ENCODE assay signal across 22 cellular contexts in genomic region chr10:26423722-26424121, GRCh38. TPM values are rescaled to one million over a fixed set of nuclear protein-coding genes. Genes with fewer than 3 reads are reported as not detected.
"Had no signal": no experiment of that assay in that cellular context is flagged by ENCODE, and none has a peak within 500 bp of the region (broad histone marks: within the 10 kb centered on the region; RNA-seq: fewer than 3 reads in every experiment).

No MANE protein-coding gene starts in this region.

- H3K4me1 ChIP-seq: psoas muscle had no signal

- H3K27me3 Mint-ChIP-seq: activated CD8-positive, alpha-beta memory T cell treated with anti-CD3 and anti-CD28 coated beads, Interleukin-2, amount 10 ng/mL, durations not matched to agents 7 days and 5 days; activated naive CD8-positive, alpha-beta T cell had no signal

- H3K9me3 Mint-ChIP-seq: activated CD4-positive, alpha-beta memory T cell treated with anti-CD3 and anti-CD28 coated beads, Interleukin-2, amount 10 ng/mL, durations not matched to agents 7 days and 5 days; neural crest cell; stimulated activated effector memory CD8-positive, alpha-beta T cell treated with anti-CD3 and anti-CD28 coated beads, Interleukin-12 subunit alpha, Interleukin-12 subunit beta, amount 100 ng/mL, for 72 hours had no signal

- H3K9me3 ChIP-seq: psoas muscle had no signal

- H3K4me1 Mint-ChIP-seq: activated CD4-positive, alpha-beta memory T cell treated with anti-CD3 and anti-CD28 coated beads, Interleukin-2, amount 10 ng/mL, durations not matched to agents 7 days and 5 days; activated CD8-positive, alpha-beta memory T cell treated with anti-CD3 and anti-CD28 coated beads, Interleukin-2, amount 10 ng/mL, durations not matched to agents 7 days and 5 days; mesothelial cell of epicardium; neural crest cell; stimulated activated effector memory CD8-positive, alpha-beta T cell treated with anti-CD3 and anti-CD28 coated beads, Interleukin-12 subunit alpha, Interleukin-12 subunit beta, amount 100 ng/mL, for 72 hours had no signal

- DNase-seq: activated CD4-positive, alpha-beta memory T cell treated with anti-CD3 and anti-CD28 coated beads, Interleukin-2, amount 10 ng/mL, durations not matched to agents 7 days and 5 days; activated CD4-positive, alpha-beta T cell treated with anti-CD3 and anti-CD28 coated beads for 48 hours; activated CD4-positive, CD25-positive, alpha-beta regulatory T cell; activated CD8-positive, alpha-beta memory T cell treated with anti-CD3 and anti-CD28 coated beads, Interleukin-2, amount 10 ng/mL, durations not matched to agents 7 days and 5 days; cerebellar nuclear complex; cortex of kidney; erythroblast; head of caudate nucleus; kidney; psoas muscle; right cardiac atrium; small intestine; stimulated activated CD4-positive, alpha-beta T cell treated with anti-CD3 and anti-CD28 coated beads, Interleukin-4, amount 100 ng/mL, for 24 hours; T-helper 9 cell had no signal

- H3K27ac Mint-ChIP-seq: activated CD4-positive, alpha-beta memory T cell treated with anti-CD3 and anti-CD28 coated beads, Interleukin-2, amount 10 ng/mL, durations not matched to agents 7 days and 5 days; activated CD8-positive, alpha-beta memory T cell treated with anti-CD3 and anti-CD28 coated beads, Interleukin-2, amount 10 ng/mL, durations not matched to agents 7 days and 5 days; activated naive CD8-positive, alpha-beta T cell; mesothelial cell of epicardium; stimulated activated effector memory CD8-positive, alpha-beta T cell treated with anti-CD3 and anti-CD28 coated beads, Interleukin-12 subunit alpha, Interleukin-12 subunit beta, amount 100 ng/mL, for 72 hours had no signal

- H3K4me3 Mint-ChIP-seq: activated CD4-positive, alpha-beta memory T cell treated with anti-CD3 and anti-CD28 coated beads, Interleukin-2, amount 10 ng/mL, durations not matched to agents 7 days and 5 days; activated CD8-positive, alpha-beta memory T cell treated with anti-CD3 and anti-CD28 coated beads, Interleukin-2, amount 10 ng/mL, durations not matched to agents 7 days and 5 days; activated naive CD8-positive, alpha-beta T cell; mesothelial cell of epicardium; neural crest cell; stimulated activated effector memory CD8-positive, alpha-beta T cell treated with anti-CD3 and anti-CD28 coated beads, Interleukin-12 subunit alpha, Interleukin-12 subunit beta, amount 100 ng/mL, for 72 hours had no signal

- FAIRE-seq: bronchial epithelial cell, endometrium, frontal cortex, kidney, small intestine had no signal

- H3K27ac ChIP-seq: psoas muscle had no signal

- H3K4me3 ChIP-seq: psoas muscle had no signal

- H3K36me3 Mint-ChIP-seq: activated CD8-positive, alpha-beta memory T cell treated with anti-CD3 and anti-CD28 coated beads, Interleukin-2, amount 10 ng/mL, durations not matched to agents 7 days and 5 days; activated naive CD8-positive, alpha-beta T cell; mesothelial cell of epicardium; stimulated activated effector memory CD8-positive, alpha-beta T cell treated with anti-CD3 and anti-CD28 coated beads, Interleukin-12 subunit alpha, Interleukin-12 subunit beta, amount 100 ng/mL, for 72 hours had no signal

RNA-seq across cellular contexts. Expression of gene APBB1IP, which starts 14.4 kb away (rescaled TPM):
- total RNA-seq: bronchial epithelial cell, neural crest cell, osteocyte had no signal
